In genomic region chr22:23211622-23212021, GRCh38 we compare ENCODE assay signal across 1 cellular context.
TF ChIP-seq lines count a peak whose summit lies in the region.

No MANE protein-coding gene starts in this region.

TF ChIP-seq in HepG2, 621 proteins besides CTCF, POLR2A, EP300 and RAD21 (continued from another document):
- TF ChIP-seq CENPBD1 (CRISPR knock-in tag; IDR thresholded peaks at IDR 0.05; ENCODE audit: borderline replicate concordance, low read depth) (no peak), PCBP1 (IDR thresholded peaks at IDR 0.05; ENCODE audit: borderline replicate concordance, low read depth, low read length) (no peak), NPAS2 (CRISPR knock-in tag; IDR thresholded peaks at IDR 0.05; ENCODE audit: borderline replicate concordance) (no peak), ZNF281 (CRISPR knock-in tag; IDR thresholded peaks at IDR 0.05; ENCODE audit: borderline replicate concordance) (no peak), PITX1 (CRISPR knock-in tag; IDR thresholded peaks at IDR 0.05) (no peak), U2AF1 (optimal IDR thresholded peaks at IDR 0.05; ENCODE audit: low read depth, low read length) (no peak), NR1H2 (CRISPR knock-in tag; IDR thresholded peaks at IDR 0.05; ENCODE audit: borderline replicate concordance, low read depth) (no peak), ZNF691 (CRISPR knock-in tag; IDR thresholded peaks at IDR 0.05; ENCODE audit: borderline replicate concordance, low read depth) (no peak), HNRNPH1 (optimal IDR thresholded peaks at IDR 0.05; ENCODE audit: low read depth, low read length) (no peak)
